In the genomic region with DNA sequence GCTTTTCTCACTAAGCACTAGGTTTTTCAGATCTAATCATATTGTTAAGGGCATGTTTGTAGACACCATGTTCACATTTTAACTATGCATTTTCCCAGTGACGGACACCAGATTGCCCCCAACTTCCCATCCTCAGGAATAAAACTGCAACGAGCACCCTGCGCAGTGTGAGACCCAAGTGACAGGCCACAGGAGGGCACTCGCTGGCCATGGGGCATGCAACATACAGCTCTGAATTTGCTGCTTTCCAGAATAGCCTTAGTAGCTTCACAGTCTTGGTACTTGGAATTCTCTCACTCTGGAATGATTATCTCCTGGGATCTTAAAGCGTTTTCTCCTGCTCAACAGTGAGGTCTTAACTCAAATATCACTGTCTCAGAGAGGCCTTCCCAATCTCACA, we compare ENCODE assay signal across 1 cellular context.
TF ChIP-seq lines count a peak whose summit lies in the region.

No MANE protein-coding gene starts in this region.

TF ChIP-seq in GM23338, 12 proteins besides CTCF, POLR2A, EP300 and RAD21:
- TF ChIP-seq JUNB (IDR thresholded peaks at IDR 0.05; ENCODE audit: unreplicated experiment), result no peak
- TF ChIP-seq NANOG (IDR thresholded peaks at IDR 0.05; ENCODE audit: borderline replicate concordance), result no peak
- no peak for TF ChIP-seq STAT1 (IDR thresholded peaks at IDR 0.05; ENCODE audit: unreplicated experiment)
- no peak for TF ChIP-seq CREB1 (CRISPR knock-in tag; IDR thresholded peaks at IDR 0.05; ENCODE audit: low read depth)
- no peak for TF ChIP-seq EZH2phosphoT487 (IDR thresholded peaks at IDR 0.05; ENCODE audit: unreplicated experiment)
- TF ChIP-seq EZH2 (IDR thresholded peaks at IDR 0.05; ENCODE audit: low read depth, unreplicated experiment), result no peak
- TF ChIP-seq, protein P1, sequence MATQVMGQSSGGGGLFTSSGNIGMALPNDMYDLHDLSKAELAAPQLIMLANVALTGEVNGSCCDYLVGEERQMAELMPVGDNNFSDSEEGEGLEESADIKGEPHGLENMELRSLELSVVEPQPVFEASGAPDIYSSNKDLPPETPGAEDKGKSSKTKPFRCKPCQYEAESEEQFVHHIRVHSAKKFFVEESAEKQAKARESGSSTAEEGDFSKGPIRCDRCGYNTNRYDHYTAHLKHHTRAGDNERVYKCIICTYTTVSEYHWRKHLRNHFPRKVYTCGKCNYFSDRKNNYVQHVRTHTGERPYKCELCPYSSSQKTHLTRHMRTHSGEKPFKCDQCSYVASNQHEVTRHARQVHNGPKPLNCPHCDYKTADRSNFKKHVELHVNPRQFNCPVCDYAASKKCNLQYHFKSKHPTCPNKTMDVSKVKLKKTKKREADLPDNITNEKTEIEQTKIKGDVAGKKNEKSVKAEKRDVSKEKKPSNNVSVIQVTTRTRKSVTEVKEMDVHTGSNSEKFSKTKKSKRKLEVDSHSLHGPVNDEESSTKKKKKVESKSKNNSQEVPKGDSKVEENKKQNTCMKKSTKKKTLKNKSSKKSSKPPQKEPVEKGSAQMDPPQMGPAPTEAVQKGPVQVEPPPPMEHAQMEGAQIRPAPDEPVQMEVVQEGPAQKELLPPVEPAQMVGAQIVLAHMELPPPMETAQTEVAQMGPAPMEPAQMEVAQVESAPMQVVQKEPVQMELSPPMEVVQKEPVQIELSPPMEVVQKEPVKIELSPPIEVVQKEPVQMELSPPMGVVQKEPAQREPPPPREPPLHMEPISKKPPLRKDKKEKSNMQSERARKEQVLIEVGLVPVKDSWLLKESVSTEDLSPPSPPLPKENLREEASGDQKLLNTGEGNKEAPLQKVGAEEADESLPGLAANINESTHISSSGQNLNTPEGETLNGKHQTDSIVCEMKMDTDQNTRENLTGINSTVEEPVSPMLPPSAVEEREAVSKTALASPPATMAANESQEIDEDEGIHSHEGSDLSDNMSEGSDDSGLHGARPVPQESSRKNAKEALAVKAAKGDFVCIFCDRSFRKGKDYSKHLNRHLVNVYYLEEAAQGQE (IDR thresholded peaks at IDR 0.05; ENCODE audit: unreplicated experiment), result no peak
- TF ChIP-seq ZNF331 (CRISPR knock-in tag; IDR thresholded peaks at IDR 0.05; ENCODE audit: low read depth), result no peak
- TF ChIP-seq, protein P2, sequence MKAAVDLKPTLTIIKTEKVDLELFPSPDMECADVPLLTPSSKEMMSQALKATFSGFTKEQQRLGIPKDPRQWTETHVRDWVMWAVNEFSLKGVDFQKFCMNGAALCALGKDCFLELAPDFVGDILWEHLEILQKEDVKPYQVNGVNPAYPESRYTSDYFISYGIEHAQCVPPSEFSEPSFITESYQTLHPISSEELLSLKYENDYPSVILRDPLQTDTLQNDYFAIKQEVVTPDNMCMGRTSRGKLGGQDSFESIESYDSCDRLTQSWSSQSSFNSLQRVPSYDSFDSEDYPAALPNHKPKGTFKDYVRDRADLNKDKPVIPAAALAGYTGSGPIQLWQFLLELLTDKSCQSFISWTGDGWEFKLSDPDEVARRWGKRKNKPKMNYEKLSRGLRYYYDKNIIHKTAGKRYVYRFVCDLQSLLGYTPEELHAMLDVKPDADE (IDR thresholded peaks at IDR 0.05), result no peak
- TF ChIP-seq, protein P3, sequence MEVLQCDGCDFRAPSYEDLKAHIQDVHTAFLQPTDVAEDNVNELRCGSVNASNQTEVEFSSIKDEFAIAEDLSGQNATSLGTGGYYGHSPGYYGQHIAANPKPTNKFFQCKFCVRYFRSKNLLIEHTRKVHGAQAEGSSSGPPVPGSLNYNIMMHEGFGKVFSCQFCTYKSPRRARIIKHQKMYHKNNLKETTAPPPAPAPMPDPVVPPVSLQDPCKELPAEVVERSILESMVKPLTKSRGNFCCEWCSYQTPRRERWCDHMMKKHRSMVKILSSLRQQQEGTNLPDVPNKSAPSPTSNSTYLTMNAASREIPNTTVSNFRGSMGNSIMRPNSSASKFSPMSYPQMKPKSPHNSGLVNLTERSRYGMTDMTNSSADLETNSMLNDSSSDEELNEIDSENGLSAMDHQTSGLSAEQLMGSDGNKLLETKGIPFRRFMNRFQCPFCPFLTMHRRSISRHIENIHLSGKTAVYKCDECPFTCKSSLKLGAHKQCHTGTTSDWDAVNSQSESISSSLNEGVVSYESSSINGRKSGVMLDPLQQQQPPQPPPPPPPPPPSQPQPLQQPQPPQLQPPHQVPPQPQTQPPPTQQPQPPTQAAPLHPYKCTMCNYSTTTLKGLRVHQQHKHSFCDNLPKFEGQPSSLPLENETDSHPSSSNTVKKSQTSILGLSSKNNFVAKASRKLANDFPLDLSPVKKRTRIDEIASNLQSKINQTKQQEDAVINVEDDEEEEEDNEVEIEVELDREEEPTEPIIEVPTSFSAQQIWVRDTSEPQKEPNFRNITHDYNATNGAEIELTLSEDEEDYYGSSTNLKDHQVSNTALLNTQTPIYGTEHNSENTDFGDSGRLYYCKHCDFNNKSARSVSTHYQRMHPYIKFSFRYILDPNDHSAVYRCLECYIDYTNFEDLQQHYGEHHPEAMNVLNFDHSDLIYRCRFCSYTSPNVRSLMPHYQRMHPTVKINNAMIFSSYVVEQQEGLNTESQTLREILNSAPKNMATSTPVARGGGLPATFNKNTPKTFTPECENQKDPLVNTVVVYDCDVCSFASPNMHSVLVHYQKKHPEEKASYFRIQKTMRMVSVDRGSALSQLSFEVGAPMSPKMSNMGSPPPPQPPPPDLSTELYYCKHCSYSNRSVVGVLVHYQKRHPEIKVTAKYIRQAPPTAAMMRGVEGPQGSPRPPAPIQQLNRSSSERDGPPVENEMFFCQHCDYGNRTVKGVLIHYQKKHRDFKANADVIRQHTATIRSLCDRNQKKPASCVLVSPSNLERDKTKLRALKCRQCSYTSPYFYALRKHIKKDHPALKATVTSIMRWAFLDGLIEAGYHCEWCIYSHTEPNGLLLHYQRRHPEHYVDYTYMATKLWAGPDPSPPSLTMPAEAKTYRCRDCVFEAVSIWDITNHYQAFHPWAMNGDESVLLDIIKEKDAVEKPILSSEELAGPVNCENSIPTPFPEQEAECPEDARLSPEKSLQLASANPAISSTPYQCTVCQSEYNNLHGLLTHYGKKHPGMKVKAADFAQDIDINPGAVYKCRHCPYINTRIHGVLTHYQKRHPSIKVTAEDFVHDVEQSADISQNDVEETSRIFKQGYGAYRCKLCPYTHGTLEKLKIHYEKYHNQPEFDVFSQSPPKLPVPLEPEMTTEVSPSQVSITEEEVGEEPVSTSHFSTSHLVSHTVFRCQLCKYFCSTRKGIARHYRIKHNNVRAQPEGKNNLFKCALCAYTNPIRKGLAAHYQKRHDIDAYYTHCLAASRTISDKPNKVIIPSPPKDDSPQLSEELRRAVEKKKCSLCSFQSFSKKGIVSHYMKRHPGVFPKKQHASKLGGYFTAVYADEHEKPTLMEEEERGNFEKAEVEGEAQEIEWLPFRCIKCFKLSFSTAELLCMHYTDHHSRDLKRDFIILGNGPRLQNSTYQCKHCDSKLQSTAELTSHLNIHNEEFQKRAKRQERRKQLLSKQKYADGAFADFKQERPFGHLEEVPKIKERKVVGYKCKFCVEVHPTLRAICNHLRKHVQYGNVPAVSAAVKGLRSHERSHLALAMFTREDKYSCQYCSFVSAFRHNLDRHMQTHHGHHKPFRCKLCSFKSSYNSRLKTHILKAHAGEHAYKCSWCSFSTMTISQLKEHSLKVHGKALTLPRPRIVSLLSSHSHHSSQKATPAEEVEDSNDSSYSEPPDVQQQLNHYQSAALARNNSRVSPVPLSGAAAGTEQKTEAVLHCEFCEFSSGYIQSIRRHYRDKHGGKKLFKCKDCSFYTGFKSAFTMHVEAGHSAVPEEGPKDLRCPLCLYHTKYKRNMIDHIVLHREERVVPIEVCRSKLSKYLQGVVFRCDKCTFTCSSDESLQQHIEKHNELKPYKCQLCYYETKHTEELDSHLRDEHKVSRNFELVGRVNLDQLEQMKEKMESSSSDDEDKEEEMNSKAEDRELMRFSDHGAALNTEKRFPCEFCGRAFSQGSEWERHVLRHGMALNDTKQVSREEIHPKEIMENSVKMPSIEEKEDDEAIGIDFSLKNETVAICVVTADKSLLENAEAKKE (CRISPR knock-in tag; IDR thresholded peaks at IDR 0.05), result no peak
- no peak for TF ChIP-seq ZNF114 (CRISPR knock-in tag; IDR thresholded peaks at IDR 0.05)
